ENCODE assay signal across 21 cellular contexts in the genomic region with DNA sequence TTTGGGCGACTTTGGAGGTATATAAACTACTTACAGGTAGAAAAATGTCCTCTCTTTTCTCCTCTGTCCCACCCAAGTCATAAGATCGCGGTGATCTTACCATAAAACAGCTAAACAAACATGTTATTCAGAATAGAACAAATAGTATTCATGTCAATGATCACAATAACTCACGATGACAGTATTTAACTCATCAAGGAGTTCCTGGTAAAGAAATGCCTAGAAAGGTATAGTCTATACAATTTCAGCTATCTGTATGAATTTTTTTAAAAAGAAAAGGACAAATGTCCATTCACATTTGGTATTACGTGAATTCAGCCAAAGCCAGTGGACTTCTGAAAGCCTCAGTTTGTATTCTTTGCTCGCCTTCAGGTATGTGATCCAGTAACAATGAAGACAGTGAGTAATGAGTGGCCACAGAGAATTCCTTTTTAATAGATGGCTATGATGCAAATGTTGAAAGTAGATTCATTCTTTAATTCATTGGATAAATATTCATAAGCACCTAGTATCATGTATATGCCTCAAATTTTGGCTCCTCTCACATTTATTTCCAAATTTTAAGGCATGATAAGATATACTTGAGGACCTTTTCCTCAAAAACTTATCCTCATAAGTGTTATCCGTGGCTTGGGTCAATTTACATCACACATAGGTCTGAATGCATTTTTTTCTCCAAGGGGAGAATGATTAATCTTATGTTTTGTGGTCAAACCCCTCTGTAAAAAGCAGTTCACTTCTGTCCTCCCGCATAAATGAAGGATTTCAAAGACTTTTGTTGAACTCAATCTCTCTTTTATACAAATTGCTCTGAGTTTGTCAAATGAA. TPM values are rescaled to one million over a fixed set of nuclear protein-coding genes. Genes with fewer than 3 reads are reported as not detected.
DNase-seq lines count a peak whose midpoint lies in the region; FAIRE-seq and TF ChIP-seq lines count a peak whose summit lies in the region.
"Had no signal": no experiment of that assay in that cellular context is flagged by ENCODE, and none has a peak within 500 bp of the region (broad histone marks: within the 10 kb centered on the region; RNA-seq: fewer than 3 reads in every experiment).

No MANE protein-coding gene starts in this region.

- CTCF ChIA-PET in Calu3 (lab: Charles Lee): interaction anchor here (0.8 to 2.8 kb wide), 8 partner anchors 11 to 162 kb away, joined by 3 to 12 read pairs (median 4); no protein-coding TSS in a partner anchor

- intact Hi-C loops in Calu3 (cut with micrococcal nuclease; ENCODE audit: unreplicated experiment) (loop anchor here (2.0 kb wide), 1 partner anchor 18 kb away; no protein-coding TSS in a partner anchor), tibial artery (cut with DNase I; ENCODE audit: low total_unique reads) (no loop called here)

- no peak overlapping the region for H3K4me3 ChIP-seq in bronchial epithelial cell (ENCODE audit: low read depth, low read length)
- peak overlapping the region in 1 of 2 donors; percentile 28 for H3K4me3 ChIP-seq in mucosa of rectum (ENCODE audit: low read length in 2 of 2)
- no peak overlapping the region for H3K4me3 ChIP-seq in tibial artery
- H3K4me3 ChIP-seq in suprapubic skin: no peak overlapping the region
- H3K4me3 ChIP-seq: Peyer's patch had no signal

- peak overlapping the region in 1 of 2 donors; percentile 5 for H3K9ac ChIP-seq in mucosa of rectum (ENCODE audit: low read depth in 1 of 2, low read length in 2 of 2)

- H3K9me3 Mint-ChIP-seq in Calu3 (ENCODE audit: low read depth, unreplicated experiment): peaks cover 2% of the 10 kb centered on the region
- H3K9me3 Mint-ChIP-seq: H9 had no signal

- no peak for TF ChIP-seq POLR2A in suprapubic skin (IDR thresholded peaks at IDR 0.05)

- no peak for FAIRE-seq in bronchial epithelial cell (lab: Jason Lieb, UNC)
- FAIRE-seq: A204.1 had no signal

- peaks cover 26% of the 10 kb centered on the region for H3K36me3 Mint-ChIP-seq in Calu3 (ENCODE audit: insufficient read depth, unreplicated experiment)
- H3K36me3 Mint-ChIP-seq: CD14-positive monocyte, IgD-negative memory B cell had no signal

- 78% methylated on average over 8 of the region's 8 CpGs for WGBS in suprapubic skin

- BruUV-seq in Calu3 (replicated peaks; lab: Mats Ljungman, UMichigan): no TSS peak

- H3K4me1 ChIP-seq in mucosa of rectum (ENCODE audit: control insufficient read depth in 2 of 2, insufficient read depth in 2 of 2, low read length in 2 of 2): peaks cover 20 to 33% of the 10 kb centered on the region in 2 donors
- no peaks in the 10 kb centered on the region for H3K4me1 ChIP-seq in tibial artery
- H3K4me1 ChIP-seq in suprapubic skin: no peaks in the 10 kb centered on the region

- no peak for TF ChIP-seq EP300 in suprapubic skin (IDR thresholded peaks at IDR 0.05)

- H3K4me3 Mint-ChIP-seq in Calu3 (ENCODE audit: low read depth, unreplicated experiment): no peak overlapping the region
- H3K4me3 Mint-ChIP-seq: CD14-positive monocyte, H9, IgD-negative memory B cell had no signal

- DNase-seq in Calu3 (peak; percentile 12), OCI-M1 (lab: John Stamatoyannopoulos, UW) (peak; percentile 20), bronchial epithelial cell (ENCODE audit: low read depth) (peak; percentile 74), T-helper 9 cell (no peak), tibial artery (no peak), globus pallidus (ENCODE audit: low spot score) (no peak), suprapubic skin (ENCODE audit: low spot score in 2 of 2) (no peak)
- DNase-seq: COR-L47, H9, NCI-H1092, NCI-H1694, NCI-H2107, NCI-H446, NCI-H748 treated with DMSO at 0.1 percent for 48 hours, Peyer's patch, SHP77 had no signal

- no peak for TF ChIP-seq CTCF in Calu3 (IDR thresholded peaks at IDR 0.05; ENCODE audit: unreplicated experiment)
- no peak for TF ChIP-seq CTCF in bronchial epithelial cell (IDR thresholded peaks at IDR 0.05; ENCODE audit: insufficient read depth, low read length, severe bottlenecking)
- no peak for TF ChIP-seq CTCF in tibial artery (IDR thresholded peaks at IDR 0.05)
- TF ChIP-seq CTCF in suprapubic skin (IDR thresholded peaks at IDR 0.05): no peak

- H3K36me3 ChIP-seq in bronchial epithelial cell (ENCODE audit: control insufficient read depth, insufficient read depth, low read length): no peaks in the 10 kb centered on the region
- H3K36me3 ChIP-seq in mucosa of rectum (ENCODE audit: control insufficient read depth in 2 of 2, insufficient read depth in 2 of 2, low read length in 2 of 2): no peaks in the 10 kb centered on the region
- no peaks in the 10 kb centered on the region for H3K36me3 ChIP-seq in tibial artery
- no peaks in the 10 kb centered on the region for H3K36me3 ChIP-seq in suprapubic skin
- H3K36me3 ChIP-seq: Peyer's patch had no signal

- H3K27me3 Mint-ChIP-seq in Calu3 (ENCODE audit: unreplicated experiment): no peaks in the 10 kb centered on the region

- H3K9me3 ChIP-seq in mucosa of rectum (ENCODE audit: control insufficient read depth in 2 of 2, low read length in 2 of 2) (no peaks in the 10 kb centered on the region), tibial artery (no peaks in the 10 kb centered on the region), suprapubic skin (no peaks in the 10 kb centered on the region)
- H3K9me3 ChIP-seq: Peyer's patch had no signal

- peaks cover 69% of the 10 kb centered on the region for H3K4me1 Mint-ChIP-seq in Calu3 (ENCODE audit: low read depth, unreplicated experiment)

- H3K27ac ChIP-seq in mucosa of rectum (ENCODE audit: low read depth in 2 of 2, low read length in 2 of 2) (peak overlapping the region; percentile 44 to 80), tibial artery (no peak overlapping the region), suprapubic skin (no peak overlapping the region)

- H3K27me3 ChIP-seq in bronchial epithelial cell (ENCODE audit: control insufficient read depth, insufficient read depth, low read length): no peaks in the 10 kb centered on the region
- H3K27me3 ChIP-seq in mucosa of rectum (ENCODE audit: control insufficient read depth in 2 of 2, insufficient read depth in 2 of 2, low read length in 2 of 2): no peaks in the 10 kb centered on the region
- H3K27me3 ChIP-seq in tibial artery: no peaks in the 10 kb centered on the region
- no peaks in the 10 kb centered on the region for H3K27me3 ChIP-seq in suprapubic skin
- H3K27me3 ChIP-seq: Peyer's patch had no signal

- peak overlapping the region; percentile 87 for H3K27ac Mint-ChIP-seq in Calu3 (ENCODE audit: unreplicated experiment)
- H3K27ac Mint-ChIP-seq: CD14-positive monocyte, H9, IgD-negative memory B cell had no signal

RNA-seq across cellular contexts. Expression of gene ABCB11, which starts 20.3 kb away (rescaled TPM):
- total RNA-seq in Calu3 (2022) (1.3 and 2.1 TPM in 2 replicates), bronchial epithelial cell (0.26 TPM in 2 replicates), suprapubic skin (1 to 10 TPM in 1 of 4 donors, under 1 TPM in 3; 0.21 to 1.7 (median 0.28) TPM)
- total RNA-seq: H9, HT1080 had no signal

RNA-seq across cellular contexts. Expression of gene DHRS9, which starts 58.5 kb away (rescaled TPM):
- total RNA-seq in Calu3 (2022): 16.6 and 46.8 TPM in 2 replicates
- total RNA-seq in bronchial epithelial cell: 5.8 and 19.1 TPM in 2 replicates
- 1 to 10 TPM; 2.0 to 3.9 (median 2.3) TPM for total RNA-seq in suprapubic skin
- total RNA-seq: H9 had no signal

Comparison
In these comparisons a context has a peak if more than half of its experiments do, and no peak if none do; other contexts are left out.
1. DNase-seq: peak in Calu3 (single experiment), OCI-M1 (single experiment) and bronchial epithelial cell (single experiment); none in T-helper 9 cell (single experiment), tibial artery (0 of 2), globus pallidus (single experiment) and suprapubic skin (0 of 2).
2. H3K27ac ChIP-seq: peak in mucosa of rectum (2 of 2); none in tibial artery (0 of 2) and suprapubic skin (single experiment).